In genomic region chr19:58547323-58548312, GRCh38 we compare ENCODE assay signal across 11 cellular contexts. TPM values are rescaled to one million over a fixed set of nuclear protein-coding genes. Genes with fewer than 3 reads are reported as not detected.
DNase-seq lines count a peak whose midpoint lies in the region; ATAC-seq and TF ChIP-seq lines count a peak whose summit lies in the region.
"Had no signal": no experiment of that assay in that cellular context is flagged by ENCODE, and none has a peak within 500 bp of the region (broad histone marks: within the 10 kb centered on the region; RNA-seq: fewer than 3 reads in every experiment).

No MANE protein-coding gene starts in this region.

- POLR2A ChIA-PET in AG04450 (lab: Yijun Ruan, JAX), result interaction anchor here (1.2 kb wide), 1 partner anchor 7 kb away, joined by 5 read pairs; the partner anchor contains the start of gene CHMP2A

- no peak overlapping the region for H2AFZ ChIP-seq in DND-41 (ENCODE audit: low read depth, low read length)

- H3K9me3 ChIP-seq in AG04450 (ENCODE audit: control insufficient read depth, insufficient read depth, low read length) (no peaks in the 10 kb centered on the region; the same call in 1 of the 2 replicates), DND-41 (ENCODE audit: insufficient read depth, low read length, severe bottlenecking) (no peaks in the 10 kb centered on the region)
- H3K9me3 ChIP-seq: gastroesophageal sphincter had no signal

- peaks cover 33% of the 10 kb centered on the region for H3K79me1 ChIP-seq in mesendoderm (ENCODE audit: low read length)

- no peak overlapping the region for H4K5ac ChIP-seq in mesendoderm (ENCODE audit: low read length)

- DNase-seq in AG04450 (ENCODE audit: low read depth, low spot score), result no peak
- no peak for DNase-seq in DND-41
- no peak for DNase-seq in mesendoderm
- no peak for DNase-seq in HK-2 (ENCODE audit: unreplicated experiment)
- no peak for DNase-seq in dedifferentiated amniotic fluid mesenchymal stem cell (ENCODE audit: extremely low spot score)
- DNase-seq: NCI-H2029 treated with DMSO at 0.1 percent for 48 hours, SIG-M5 had no signal

- no peaks in the 10 kb centered on the region for H3K9me3 Mint-ChIP-seq in activated T-helper 17 cell treated with anti-CD3 and anti-CD28 coated beads, Interleukin-2, amount 50 U/mL, for 72 hours

- no CpG with 5 or more reads among the region's 18 CpGs for WGBS in mesendoderm (ENCODE audit: extremely low coverage, insufficient coverage, low lambda C conversion rate)

- H3K79me2 ChIP-seq in DND-41 (ENCODE audit: insufficient read depth, low read length) (peaks cover 72% of the 10 kb centered on the region), mesendoderm (ENCODE audit: control insufficient read depth, insufficient read depth, low read length) (peaks cover 54% of the 10 kb centered on the region)

- H3K36me3 ChIP-seq in DND-41 (ENCODE audit: insufficient read depth, low read length) (peaks cover 80% of the 10 kb centered on the region), mesendoderm (ENCODE audit: control insufficient read depth, insufficient read depth, low read length) (peaks cover 40% of the 10 kb centered on the region)

- no peak overlapping the region for H2BK120ac ChIP-seq in mesendoderm (ENCODE audit: low read depth, low read length)

- H3K27me3 Mint-ChIP-seq in activated T-helper 17 cell treated with anti-CD3 and anti-CD28 coated beads, Interleukin-2, amount 50 U/mL, for 72 hours, result no peaks in the 10 kb centered on the region

- peak overlapping the region; percentile 84; the same call in 1 of the 2 replicates for H3K4me2 ChIP-seq in DND-41 (ENCODE audit: insufficient read depth, low read length)
- H3K4me2 ChIP-seq in mesendoderm (ENCODE audit: low read length), result no peak overlapping the region

- H3K56ac ChIP-seq in mesendoderm (ENCODE audit: low read length), result peak overlapping the region; percentile 0

- peak overlapping the region; percentile 93 for H3K4me3 Mint-ChIP-seq in activated T-helper 17 cell treated with anti-CD3 and anti-CD28 coated beads, Interleukin-2, amount 50 U/mL, for 72 hours

- no peak overlapping the region for H2AK5ac ChIP-seq in mesendoderm (ENCODE audit: low read length)

- H3K9ac ChIP-seq in DND-41 (ENCODE audit: low read depth, low read length) (no peak overlapping the region; the same call in 1 of the 2 replicates), mesendoderm (ENCODE audit: low read length) (peak overlapping the region; percentile 23)

- H2BK5ac ChIP-seq in mesendoderm (ENCODE audit: low read length), result no peak overlapping the region

- H4K8ac ChIP-seq in mesendoderm (ENCODE audit: low read depth, low read length), result no peak overlapping the region

- H4K20me1 ChIP-seq in DND-41 (ENCODE audit: insufficient read depth, low read length), result peaks cover 80% of the 10 kb centered on the region

- H3K27ac Mint-ChIP-seq in activated T-helper 17 cell treated with anti-CD3 and anti-CD28 coated beads, Interleukin-2, amount 50 U/mL, for 72 hours, result no peak overlapping the region

- ATAC-seq in DND-41 (ENCODE audit: insufficient read depth, low read depth), result no peak
- ATAC-seq in activated T-helper 17 cell treated with anti-CD3 and anti-CD28 coated beads, Interleukin-2, amount 50 U/mL, for 72 hours (replicated peaks), result no peak
- ATAC-seq in GM18505 (IDR thresholded peaks at IDR 0.05; ENCODE audit: unreplicated experiment), result no peak
- no peak for ATAC-seq in GM19351 (IDR thresholded peaks at IDR 0.05; ENCODE audit: unreplicated experiment)
- ATAC-seq: gastroesophageal sphincter had no signal

- H3K27ac ChIP-seq in AG04450 (ENCODE audit: low read depth, low read length), result no peak overlapping the region
- H3K27ac ChIP-seq in DND-41 (ENCODE audit: low read length), result no peak overlapping the region
- no peak overlapping the region for H3K27ac ChIP-seq in mesendoderm (ENCODE audit: low read depth, low read length)

- H3K4me1 ChIP-seq in DND-41 (ENCODE audit: insufficient read depth, low read length), result peaks cover 73% of the 10 kb centered on the region
- H3K4me1 ChIP-seq in mesendoderm (ENCODE audit: control insufficient read depth, low read depth, low read length), result peaks cover 8% of the 10 kb centered on the region

- H2BK15ac ChIP-seq in mesendoderm (replicated peaks; ENCODE audit: low read depth), result no peak overlapping the region

- H3K27me3 ChIP-seq in AG04450 (ENCODE audit: control insufficient read depth, insufficient read depth, low read length), result no peaks in the 10 kb centered on the region
- H3K27me3 ChIP-seq in DND-41 (ENCODE audit: insufficient read depth, low read length, poor library complexity), result no peaks in the 10 kb centered on the region
- no peaks in the 10 kb centered on the region for H3K27me3 ChIP-seq in mesendoderm (ENCODE audit: insufficient read depth, low read length, poor library complexity)
- H3K27me3 ChIP-seq: gastroesophageal sphincter had no signal

- peaks cover 90% of the 10 kb centered on the region for H3K36me3 Mint-ChIP-seq in activated T-helper 17 cell treated with anti-CD3 and anti-CD28 coated beads, Interleukin-2, amount 50 U/mL, for 72 hours (ENCODE audit: low read depth)

- CTCF ChIA-PET in AG04450 (lab: Charles Lee), result no interaction called here

- no peak overlapping the region for H3K4ac ChIP-seq in mesendoderm (ENCODE audit: low read depth, low read length)

- no peak for TF ChIP-seq POLR2A in GM18505 (IDR thresholded peaks at IDR 0.05; ENCODE audit: borderline replicate concordance, extremely low read depth, insufficient read depth, insufficient read length)

- TF ChIP-seq CTCF in AG04450 (IDR thresholded peaks at IDR 0.05; ENCODE audit: low read depth, low read length), result no peak
- TF ChIP-seq CTCF in DND-41 (IDR thresholded peaks at IDR 0.05; ENCODE audit: borderline replicate concordance, extremely low read depth, low read length, poor library complexity, severe bottlenecking), result no peak

- no peak overlapping the region for H3K18ac ChIP-seq in mesendoderm (ENCODE audit: low read length)

- peak overlapping the region; percentile 84; the same call in 1 of the 2 replicates for H3K4me3 ChIP-seq in AG04450 (ENCODE audit: low read depth, low read length)
- H3K4me3 ChIP-seq in DND-41 (ENCODE audit: low read depth in 1 of 2, low read length in 2 of 2), result peak overlapping the region in 1 of 2 experiments; percentile 25; a peak in 2 of 4 replicates
- H3K4me3 ChIP-seq in mesendoderm (ENCODE audit: low read length), result no peak overlapping the region

- peaks cover 29% of the 10 kb centered on the region for H3K4me1 Mint-ChIP-seq in activated T-helper 17 cell treated with anti-CD3 and anti-CD28 coated beads, Interleukin-2, amount 50 U/mL, for 72 hours

- H3K23ac ChIP-seq in mesendoderm (ENCODE audit: low read length), result no peak overlapping the region

RNA-seq across cellular contexts. Expression of gene TRIM28, which starts 3.8 kb away (rescaled TPM):
- 313 and 413 TPM in 2 replicates for polyA plus RNA-seq in AG04450 (2011; rRNA removed)
- 910 and 1,220 TPM in 2 replicates for polyA minus RNA-seq in AG04450 (2011; rRNA and poly(A)+ RNA removed)
- 100 to 1,000 TPM; 336 to 455 TPM for total RNA-seq in activated T-helper 17 cell treated with anti-CD3 and anti-CD28 coated beads, Interleukin-2, amount 50 U/mL, for 72 hours
- polyA plus RNA-seq in mesendoderm (2013, experiment 1 of 2), result 1,044 TPM
- polyA plus RNA-seq in mesendoderm (2013, experiment 2 of 2), result 1,033 TPM

RNA-seq across cellular contexts. Expression of gene CHMP2A, which starts 7.3 kb away (rescaled TPM):
- polyA plus RNA-seq in AG04450 (2011; rRNA removed), result 173 and 181 TPM in 2 replicates
- polyA minus RNA-seq in AG04450 (2011; rRNA and poly(A)+ RNA removed), result 153 and 170 TPM in 2 replicates
- total RNA-seq in activated T-helper 17 cell treated with anti-CD3 and anti-CD28 coated beads, Interleukin-2, amount 50 U/mL, for 72 hours, result 10 to 100 TPM; 79.0 to 95.8 TPM
- polyA plus RNA-seq in mesendoderm (2013, experiment 1 of 2), result 60.0 TPM
- polyA plus RNA-seq in mesendoderm (2013, experiment 2 of 2), result 58.5 TPM

RNA-seq across cellular contexts. Expression of gene UBE2M, which starts 10.8 kb away (rescaled TPM):
- polyA plus RNA-seq in AG04450 (2011; rRNA removed), result 82.5 and 85.1 TPM in 2 replicates
- 95.3 and 100 TPM in 2 replicates for polyA minus RNA-seq in AG04450 (2011; rRNA and poly(A)+ RNA removed)
- total RNA-seq in activated T-helper 17 cell treated with anti-CD3 and anti-CD28 coated beads, Interleukin-2, amount 50 U/mL, for 72 hours, result 100 to 1,000 TPM; 102 to 141 TPM
- polyA plus RNA-seq in mesendoderm (2013, experiment 1 of 2), result 86.4 TPM
- 88.0 TPM for polyA plus RNA-seq in mesendoderm (2013, experiment 2 of 2)

RNA-seq across cellular contexts. Expression of gene MZF1, which starts 25.5 kb away (rescaled TPM):
- 5.5 and 6.2 TPM in 2 replicates for polyA plus RNA-seq in AG04450 (2011; rRNA removed)
- polyA minus RNA-seq in AG04450 (2011; rRNA and poly(A)+ RNA removed), result 6.3 and 6.7 TPM in 2 replicates
- 10 to 100 TPM; 26.6 to 57.9 TPM for total RNA-seq in activated T-helper 17 cell treated with anti-CD3 and anti-CD28 coated beads, Interleukin-2, amount 50 U/mL, for 72 hours
- 6.5 TPM for polyA plus RNA-seq in mesendoderm (2013, experiment 1 of 2)
- 6.3 TPM for polyA plus RNA-seq in mesendoderm (2013, experiment 2 of 2)

RNA-seq across cellular contexts. Expression of gene ZBTB45, which starts 28.0 kb away (rescaled TPM):
- 4.2 and 6.8 TPM in 2 replicates for polyA plus RNA-seq in AG04450 (2011; rRNA removed)
- 3.1 and 4.0 TPM in 2 replicates for polyA minus RNA-seq in AG04450 (2011; rRNA and poly(A)+ RNA removed)
- total RNA-seq in activated T-helper 17 cell treated with anti-CD3 and anti-CD28 coated beads, Interleukin-2, amount 50 U/mL, for 72 hours, result 10 to 100 TPM; 11.0 to 14.3 TPM
- polyA plus RNA-seq in mesendoderm (2013, experiment 1 of 2), result 13.0 TPM
- polyA plus RNA-seq in mesendoderm (2013, experiment 2 of 2), result 12.6 TPM
